Comparison of ENCODE assay signal across 9 cellular contexts in the genomic region with DNA sequence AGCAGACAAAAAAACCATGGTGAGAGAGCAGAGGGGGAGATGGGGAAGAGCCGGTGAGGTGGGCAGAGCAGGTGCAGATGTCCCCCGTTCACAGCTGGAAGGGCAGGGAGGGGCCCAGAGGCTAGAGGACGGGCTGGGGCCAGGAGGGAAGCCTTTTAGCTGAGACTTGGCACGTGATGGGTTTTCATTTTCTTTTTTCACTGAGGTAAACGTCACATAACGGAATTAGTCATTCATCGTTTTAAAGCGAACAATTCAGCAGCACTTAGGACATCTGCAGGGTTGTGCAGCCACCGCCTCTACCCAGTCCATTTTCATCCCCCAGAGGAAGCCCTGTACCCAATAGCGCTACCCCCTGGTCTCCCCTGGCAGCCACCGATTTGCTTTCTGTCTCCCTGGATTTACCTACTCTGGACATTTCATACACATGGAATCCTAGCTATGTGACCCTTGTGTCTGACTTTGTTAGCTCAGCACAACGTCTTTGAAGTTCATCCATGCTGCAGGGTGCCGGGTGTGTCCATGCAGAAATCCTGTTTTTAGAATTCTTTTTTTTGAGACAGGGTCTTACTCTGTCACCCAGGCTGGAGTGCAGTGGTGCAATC. TPM values are rescaled to one million over a fixed set of nuclear protein-coding genes. Genes with fewer than 3 reads are reported as not detected.
DNase-seq lines count a peak whose midpoint lies in the region; ATAC-seq and TF ChIP-seq lines count a peak whose summit lies in the region.
"Had no signal": no experiment of that assay in that cellular context is flagged by ENCODE, and none has a peak within 500 bp of the region (broad histone marks: within the 10 kb centered on the region; RNA-seq: fewer than 3 reads in every experiment).

No MANE protein-coding gene starts in this region.

- H3K27me3 Mint-ChIP-seq in endodermal cell (ENCODE audit: insufficient read depth), result peaks cover 12% of the 10 kb centered on the region

- no peaks in the 10 kb centered on the region for H3K27me3 ChIP-seq in endodermal cell (ENCODE audit: control insufficient read depth, insufficient read depth, low read length, poor library complexity, severe bottlenecking)
- H3K27me3 ChIP-seq: cardiac muscle cell had no signal

- H3K9me3 Mint-ChIP-seq in endodermal cell, result no peaks in the 10 kb centered on the region

- no peak overlapping the region for H3K27ac ChIP-seq in endodermal cell (ENCODE audit: low read depth, low read length)
- H3K27ac ChIP-seq: cardiac muscle cell had no signal

- no peak overlapping the region for H3K4me3 ChIP-seq in endodermal cell (ENCODE audit: low read length)
- H3K4me3 ChIP-seq: cardiac muscle cell had no signal

- H3K36me3 Mint-ChIP-seq in endodermal cell (ENCODE audit: low read depth), result no peaks in the 10 kb centered on the region

- H3K36me3 ChIP-seq in endodermal cell (ENCODE audit: control insufficient read depth, insufficient read depth, low read length), result no peaks in the 10 kb centered on the region
- H3K36me3 ChIP-seq: cardiac muscle cell had no signal

- no peak overlapping the region for H3K4me3 Mint-ChIP-seq in endodermal cell

- H3K4me1 Mint-ChIP-seq in endodermal cell, result no peaks in the 10 kb centered on the region

- no peak overlapping the region for H3K9ac ChIP-seq in endodermal cell (ENCODE audit: extremely low read depth, low read length, poor library complexity, severe bottlenecking)

- H3K4me1 ChIP-seq in endodermal cell (ENCODE audit: control insufficient read depth, insufficient read depth, low read length), result no peaks in the 10 kb centered on the region

- 75 to 78% methylated on average over 13 of the region's 13 CpGs for WGBS in endodermal cell (ENCODE audit: insufficient coverage in 1 of 2, insufficient read length in 1 of 2), 2 experiments

- H3K27ac Mint-ChIP-seq in endodermal cell, result no peak overlapping the region

- in situ Hi-C loops in ACHN (cut with HindIII; ENCODE audit: low pct_ligation_motif_present, low pct_unique_long_range_greater_than_20kb, low sequenced_read_pairs), result no loop called here

- H3K9me3 ChIP-seq in endodermal cell (ENCODE audit: control insufficient read depth, low read length), result no peaks in the 10 kb centered on the region

- peak; percentile 56 for ATAC-seq in GM19023 (IDR thresholded peaks at IDR 0.05; ENCODE audit: unreplicated experiment)
- ATAC-seq in HG03460 (IDR thresholded peaks at IDR 0.05; ENCODE audit: unreplicated experiment), result peak; percentile 60

- no peak for TF ChIP-seq CTCF in endodermal cell (conservative IDR thresholded peaks at IDR 0.05)

- DNase-seq in ACHN, result peak; percentile 94
- DNase-seq in amniotic epithelial cell (ENCODE audit: low read depth), result peak; percentile 6
- no peak for DNase-seq in SK-N-DZ (ENCODE audit: low spot score)
- no peak for DNase-seq in SHP77 treated with DMSO at 0.1 percent for 48 hours (lab: John Stamatoyannopoulos, UW)
- DNase-seq in NCI-H2171 treated with DMSO at 0.1 percent for 48 hours (lab: John Stamatoyannopoulos, UW), result no peak
- DNase-seq in endodermal cell, result no peak

RNA-seq across cellular contexts. Expression of a gene that starts 16.0 kb away (rescaled TPM):
- polyA plus RNA-seq in SK-N-DZ (2014; cell fraction: cytosol; rRNA removed), result 114 and 132 TPM in 2 replicates
- polyA plus RNA-seq in SK-N-DZ (2014; cell fraction: nucleus; rRNA removed), result 39.1 and 53.1 TPM in 2 replicates
- total RNA-seq in endodermal cell, result 100 to 1,000 TPM; 119 to 123 TPM
- 88.6 TPM for polyA plus RNA-seq in endodermal cell (2013, experiment 1 of 2)
- 88.0 TPM for polyA plus RNA-seq in endodermal cell (2013, experiment 2 of 2)

RNA-seq across cellular contexts. Expression of a gene that starts 16.4 kb away (rescaled TPM):
- 0.54 TPM in 1 of 2 replicates, not detected in the other for polyA plus RNA-seq in SK-N-DZ (2014; cell fraction: cytosol; rRNA removed)
- polyA plus RNA-seq in SK-N-DZ (2014; cell fraction: nucleus; rRNA removed), result 0.52 and 2.2 TPM in 2 replicates
- 1 to 10 TPM; 8.3 to 9.5 TPM for total RNA-seq in endodermal cell
- 1.7 TPM for polyA plus RNA-seq in endodermal cell (2013, experiment 1 of 2)
- 2.4 TPM for polyA plus RNA-seq in endodermal cell (2013, experiment 2 of 2)

RNA-seq across cellular contexts. Expression of a gene that starts 27.6 kb away (rescaled TPM):
- not detected in 2 replicates for polyA plus RNA-seq in SK-N-DZ (2014; cell fraction: cytosol; rRNA removed)
- not detected in 2 replicates for polyA plus RNA-seq in SK-N-DZ (2014; cell fraction: nucleus; rRNA removed)
- total RNA-seq in endodermal cell, result 1 to 10 TPM; 1.9 to 2.3 TPM
- 0.71 TPM for polyA plus RNA-seq in endodermal cell (2013, experiment 1 of 2)
- polyA plus RNA-seq in endodermal cell (2013, experiment 2 of 2), result 0.62 TPM

RNA-seq across cellular contexts. Expression of a gene that starts 41.5 kb away (rescaled TPM):
- 2.7 TPM in 1 of 2 replicates, not detected in the other for polyA plus RNA-seq in SK-N-DZ (2014; cell fraction: cytosol; rRNA removed)
- 0.20 and 0.77 TPM in 2 replicates for polyA plus RNA-seq in SK-N-DZ (2014; cell fraction: nucleus; rRNA removed)
- total RNA-seq in endodermal cell, result 1 to 10 TPM in 1 of 2 donors, under 1 TPM in 1; 0.11 to 2.6 TPM
- 0.68 TPM for polyA plus RNA-seq in endodermal cell (2013, experiment 1 of 2)
- 0.41 TPM for polyA plus RNA-seq in endodermal cell (2013, experiment 2 of 2)

RNA-seq across cellular contexts. Expression of a gene that starts 50.7 kb away (rescaled TPM):
- 7.6 and 9.2 TPM in 2 replicates for polyA plus RNA-seq in SK-N-DZ (2014; cell fraction: cytosol; rRNA removed)
- 8.9 and 12.0 TPM in 2 replicates for polyA plus RNA-seq in SK-N-DZ (2014; cell fraction: nucleus; rRNA removed)
- 10 to 100 TPM; 12.1 to 13.7 TPM for total RNA-seq in endodermal cell
- 5.6 TPM for polyA plus RNA-seq in endodermal cell (2013, experiment 1 of 2)
- 4.8 TPM for polyA plus RNA-seq in endodermal cell (2013, experiment 2 of 2)

Comparison
In these comparisons a context has a peak if more than half of its experiments do, and no peak if none do; other contexts are left out.
1. DNase-seq: peak in ACHN (single experiment) and amniotic epithelial cell (single experiment); none in SK-N-DZ (single experiment), SHP77 treated with DMSO at 0.1 percent for 48 hours (single experiment), NCI-H2171 treated with DMSO at 0.1 percent for 48 hours (single experiment) and endodermal cell (single experiment).